In the genomic region with DNA sequence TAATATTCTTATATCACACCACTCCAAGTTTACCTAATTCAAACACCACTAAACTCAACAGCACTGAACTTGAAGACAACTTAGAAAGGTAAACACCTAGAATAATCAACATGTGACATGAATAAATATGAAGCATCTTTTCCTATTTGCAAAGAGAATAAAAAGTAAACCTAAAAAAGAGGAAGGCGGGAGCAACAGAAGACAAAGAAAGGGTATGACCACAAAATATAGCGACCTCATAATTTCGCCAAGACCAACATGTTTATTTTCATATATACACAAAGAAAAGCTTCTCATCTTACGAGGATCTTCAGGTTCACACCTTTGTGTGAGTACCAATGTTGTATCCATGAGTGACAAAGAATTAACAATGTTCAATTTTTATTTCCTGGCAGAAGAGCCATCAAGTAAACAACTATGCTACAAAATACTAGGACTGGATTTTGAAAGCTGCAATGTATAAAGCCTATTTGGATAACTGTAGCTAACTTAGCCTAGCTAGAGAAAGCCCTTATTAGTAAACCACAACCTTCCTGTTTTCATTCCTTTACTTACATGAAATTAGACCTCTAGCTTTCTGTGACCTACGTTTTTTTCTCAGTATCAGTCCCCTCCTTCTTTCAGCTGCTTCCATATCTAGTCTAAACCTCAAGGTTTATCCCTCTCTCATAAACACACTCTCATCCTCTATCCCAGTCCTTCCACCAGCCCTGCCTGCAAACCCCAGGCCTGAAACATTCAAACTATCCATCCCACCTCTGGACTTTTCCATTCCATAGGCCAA, we compare ENCODE assay signal across 1 cellular context.
TF ChIP-seq lines count a peak whose summit lies in the region.

No MANE protein-coding gene starts in this region.

TF ChIP-seq in HepG2, 621 proteins besides CTCF, POLR2A, EP300 and RAD21:
- TF ChIP-seq, protein P1, sequence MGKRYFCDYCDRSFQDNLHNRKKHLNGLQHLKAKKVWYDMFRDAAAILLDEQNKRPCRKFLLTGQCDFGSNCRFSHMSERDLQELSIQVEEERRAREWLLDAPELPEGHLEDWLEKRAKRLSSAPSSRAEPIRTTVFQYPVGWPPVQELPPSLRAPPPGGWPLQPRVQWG (CRISPR knock-in tag; IDR thresholded peaks at IDR 0.05; ENCODE audit: borderline replicate concordance, low read depth), result no peak
- TF ChIP-seq, protein P2, sequence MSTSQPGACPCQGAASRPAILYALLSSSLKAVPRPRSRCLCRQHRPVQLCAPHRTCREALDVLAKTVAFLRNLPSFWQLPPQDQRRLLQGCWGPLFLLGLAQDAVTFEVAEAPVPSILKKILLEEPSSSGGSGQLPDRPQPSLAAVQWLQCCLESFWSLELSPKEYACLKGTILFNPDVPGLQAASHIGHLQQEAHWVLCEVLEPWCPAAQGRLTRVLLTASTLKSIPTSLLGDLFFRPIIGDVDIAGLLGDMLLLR (CRISPR knock-in tag; IDR thresholded peaks at IDR 0.05), result no peak
- TF ChIP-seq RBFOX2 (IDR thresholded peaks at IDR 0.05; ENCODE audit: low read depth, low read length), result no peak
- TF ChIP-seq, protein P3, sequence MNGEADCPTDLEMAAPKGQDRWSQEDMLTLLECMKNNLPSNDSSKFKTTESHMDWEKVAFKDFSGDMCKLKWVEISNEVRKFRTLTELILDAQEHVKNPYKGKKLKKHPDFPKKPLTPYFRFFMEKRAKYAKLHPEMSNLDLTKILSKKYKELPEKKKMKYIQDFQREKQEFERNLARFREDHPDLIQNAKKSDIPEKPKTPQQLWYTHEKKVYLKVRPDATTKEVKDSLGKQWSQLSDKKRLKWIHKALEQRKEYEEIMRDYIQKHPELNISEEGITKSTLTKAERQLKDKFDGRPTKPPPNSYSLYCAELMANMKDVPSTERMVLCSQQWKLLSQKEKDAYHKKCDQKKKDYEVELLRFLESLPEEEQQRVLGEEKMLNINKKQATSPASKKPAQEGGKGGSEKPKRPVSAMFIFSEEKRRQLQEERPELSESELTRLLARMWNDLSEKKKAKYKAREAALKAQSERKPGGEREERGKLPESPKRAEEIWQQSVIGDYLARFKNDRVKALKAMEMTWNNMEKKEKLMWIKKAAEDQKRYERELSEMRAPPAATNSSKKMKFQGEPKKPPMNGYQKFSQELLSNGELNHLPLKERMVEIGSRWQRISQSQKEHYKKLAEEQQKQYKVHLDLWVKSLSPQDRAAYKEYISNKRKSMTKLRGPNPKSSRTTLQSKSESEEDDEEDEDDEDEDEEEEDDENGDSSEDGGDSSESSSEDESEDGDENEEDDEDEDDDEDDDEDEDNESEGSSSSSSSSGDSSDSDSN (CRISPR knock-in tag; IDR thresholded peaks at IDR 0.05), result no peak
- TF ChIP-seq ZNF101 (CRISPR knock-in tag; IDR thresholded peaks at IDR 0.05; ENCODE audit: borderline replicate concordance, low read depth), result no peak
- TF ChIP-seq, protein P4, sequence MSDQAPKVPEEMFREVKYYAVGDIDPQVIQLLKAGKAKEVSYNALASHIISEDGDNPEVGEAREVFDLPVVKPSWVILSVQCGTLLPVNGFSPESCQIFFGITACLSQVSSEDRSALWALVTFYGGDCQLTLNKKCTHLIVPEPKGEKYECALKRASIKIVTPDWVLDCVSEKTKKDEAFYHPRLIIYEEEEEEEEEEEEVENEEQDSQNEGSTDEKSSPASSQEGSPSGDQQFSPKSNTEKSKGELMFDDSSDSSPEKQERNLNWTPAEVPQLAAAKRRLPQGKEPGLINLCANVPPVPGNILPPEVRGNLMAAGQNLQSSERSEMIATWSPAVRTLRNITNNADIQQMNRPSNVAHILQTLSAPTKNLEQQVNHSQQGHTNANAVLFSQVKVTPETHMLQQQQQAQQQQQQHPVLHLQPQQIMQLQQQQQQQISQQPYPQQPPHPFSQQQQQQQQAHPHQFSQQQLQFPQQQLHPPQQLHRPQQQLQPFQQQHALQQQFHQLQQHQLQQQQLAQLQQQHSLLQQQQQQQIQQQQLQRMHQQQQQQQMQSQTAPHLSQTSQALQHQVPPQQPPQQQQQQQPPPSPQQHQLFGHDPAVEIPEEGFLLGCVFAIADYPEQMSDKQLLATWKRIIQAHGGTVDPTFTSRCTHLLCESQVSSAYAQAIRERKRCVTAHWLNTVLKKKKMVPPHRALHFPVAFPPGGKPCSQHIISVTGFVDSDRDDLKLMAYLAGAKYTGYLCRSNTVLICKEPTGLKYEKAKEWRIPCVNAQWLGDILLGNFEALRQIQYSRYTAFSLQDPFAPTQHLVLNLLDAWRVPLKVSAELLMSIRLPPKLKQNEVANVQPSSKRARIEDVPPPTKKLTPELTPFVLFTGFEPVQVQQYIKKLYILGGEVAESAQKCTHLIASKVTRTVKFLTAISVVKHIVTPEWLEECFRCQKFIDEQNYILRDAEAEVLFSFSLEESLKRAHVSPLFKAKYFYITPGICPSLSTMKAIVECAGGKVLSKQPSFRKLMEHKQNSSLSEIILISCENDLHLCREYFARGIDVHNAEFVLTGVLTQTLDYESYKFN (CRISPR knock-in tag; conservative IDR thresholded peaks at IDR 0.05), result no peak
- TF ChIP-seq PHF21A (CRISPR knock-in tag; IDR thresholded peaks at IDR 0.05), result no peak
- no peak for TF ChIP-seq KMT2A (CRISPR knock-in tag; IDR thresholded peaks at IDR 0.05)
- TF ChIP-seq SNAPC2 (CRISPR knock-in tag; IDR thresholded peaks at IDR 0.05), result no peak
- no peak for TF ChIP-seq GATA4 (IDR thresholded peaks at IDR 0.05; ENCODE audit: borderline replicate concordance, low read depth)
- TF ChIP-seq ZNF563 (CRISPR knock-in tag; IDR thresholded peaks at IDR 0.05), result no peak
- TF ChIP-seq ZNF552 (CRISPR knock-in tag; IDR thresholded peaks at IDR 0.05; ENCODE audit: borderline replicate concordance), result no peak
- no peak for TF ChIP-seq TMF1 (CRISPR knock-in tag; IDR thresholded peaks at IDR 0.05; ENCODE audit: low read depth)
- no peak for TF ChIP-seq REL (CRISPR knock-in tag; conservative IDR thresholded peaks at IDR 0.05)
- no peak for TF ChIP-seq ZNF589 (CRISPR knock-in tag; conservative IDR thresholded peaks at IDR 0.05)
- TF ChIP-seq, protein P5, sequence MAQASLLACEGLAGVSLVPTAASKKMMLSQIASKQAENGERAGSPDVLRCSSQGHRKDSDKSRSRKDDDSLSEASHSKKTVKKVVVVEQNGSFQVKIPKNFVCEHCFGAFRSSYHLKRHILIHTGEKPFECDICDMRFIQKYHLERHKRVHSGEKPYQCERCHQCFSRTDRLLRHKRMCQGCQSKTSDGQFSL (CRISPR knock-in tag; IDR thresholded peaks at IDR 0.05), result no peak
- TF ChIP-seq CBX1 (IDR thresholded peaks at IDR 0.05; ENCODE audit: low read depth), result no peak
